ENCODE assay signal across 8 cellular contexts in genomic region chr16:30657866-30658730, GRCh38. TPM values are rescaled to one million over a fixed set of nuclear protein-coding genes. Genes with fewer than 3 reads are reported as not detected.
A peak's percentile ranks its signal among the peaks of the same experiment; 100 is the strongest.
DNase-seq lines count a peak whose midpoint lies in the region; ATAC-seq and TF ChIP-seq lines count a peak whose summit lies in the region.

Gene FBRS (plus strand): TSS chr16:30658431. CDS start chr16:30659519, 1,088 bp downstream.

- POLR2A ChIA-PET in RWPE1 (lab: Yijun Ruan, JAX; ENCODE audit: low non-redundant PET) = interaction anchor here (0.5 to 1.0 kb wide), 3 partner anchors 70 to 240 kb away, joined by 3 read pairs; no protein-coding TSS in a partner anchor

- intact Hi-C loops in activated T-helper 2 cell treated with anti-CD3 and anti-CD28 coated beads, Interferon-gamma antibody, Interleukin-2, Interleukin-4, amounts not matched to agents 10 μg/mL and 5 μg/mL and 100 μg/mL, durations not matched to agents 14 hours and 24 hours and 36 hours (cut with micrococcal nuclease) = loop anchor here (1.0 to 2.0 kb wide), 11 partner anchors 8 to 795 kb away; partner anchors contain the start of genes CDIPT, DCTPP1, PRR14 and ZNF768
- intact Hi-C loops in natural killer cell (cut with micrococcal nuclease) = loop anchor here (1.0 to 5.0 kb wide), 5 partner anchors 8 to 264 kb away; partner anchors contain the start of genes PRR14, ZNF688 and ZNF764

- H3K4me3 ChIP-seq in GM23338 = peak within 1 kb of the TSS; percentile 62
- peak within 1 kb of the TSS; percentile 92 for H3K4me3 ChIP-seq in fibroblast of mammary gland (ENCODE audit: control insufficient read depth, low read depth, low read length)

- peak within 1 kb of the TSS; percentile 99 for H3K27ac Mint-ChIP-seq in GM23338
- peak within 1 kb of the TSS; percentile 100 for H3K27ac Mint-ChIP-seq in activated T-helper 2 cell treated with anti-CD3 and anti-CD28 coated beads, Interferon-gamma antibody, Interleukin-2, Interleukin-4, amounts not matched to agents 10 μg/mL and 5 μg/mL and 100 μg/mL, durations not matched to agents 14 hours and 24 hours and 36 hours
- peak within 1 kb of the TSS; percentile 98 to 99 for H3K27ac Mint-ChIP-seq in natural killer cell

- no peaks in the 10 kb centered on the region; the same call in 1 of the 2 replicates for H3K36me3 ChIP-seq in GM23338 (ENCODE audit: insufficient read depth)

- ATAC-seq in GM23338 = peak; percentile 81
- ATAC-seq in natural killer cell = peak; percentile 72 to 86 (median 74)
- ATAC-seq in stimulated activated naive CD8-positive, alpha-beta T cell treated with anti-CD3 and anti-CD28 coated beads, Interleukin-15, Interleukin-2, amounts not matched to agents 100 U/mL and 50 U/mL, for 24 hours = peak; percentile 79

- no peaks in the 10 kb centered on the region; the same call in 2 of the 3 replicates for H3K9me3 Mint-ChIP-seq in GM23338
- H3K9me3 Mint-ChIP-seq in activated T-helper 2 cell treated with anti-CD3 and anti-CD28 coated beads, Interferon-gamma antibody, Interleukin-2, Interleukin-4, amounts not matched to agents 10 μg/mL and 5 μg/mL and 100 μg/mL, durations not matched to agents 14 hours and 24 hours and 36 hours = no peaks in the 10 kb centered on the region
- no peaks in the 10 kb centered on the region for H3K9me3 Mint-ChIP-seq in natural killer cell

- peaks cover 30% of the 10 kb centered on the region for H4K20me1 ChIP-seq in GM23338 (replicated peaks; ENCODE audit: insufficient read depth)

- no peaks in the 10 kb centered on the region for H3K79me2 ChIP-seq in GM23338 (replicated peaks; ENCODE audit: insufficient read depth)

- TF ChIP-seq CTCF in GM23338 (conservative IDR thresholded peaks at IDR 0.05; ENCODE audit: low read depth in 2 of 2) (peak; percentile 68 to 82), LNCAP (IDR thresholded peaks at IDR 0.05) (peak; percentile 93), RWPE1 (conservative IDR thresholded peaks at IDR 0.05; ENCODE audit: low read depth) (peak; percentile 91), fibroblast of mammary gland (conservative IDR thresholded peaks at IDR 0.05; ENCODE audit: control insufficient read depth, insufficient read depth, low read depth, low read length) (peak; percentile 43), natural killer cell (IDR thresholded peaks at IDR 0.05) (peak; percentile 77)

- CTCF ChIA-PET in RWPE1 (lab: Yijun Ruan, JAX) = interaction anchor here (0.6 to 1.1 kb wide), 2 partner anchors 122 to 131 kb away, joined by 4 read pairs; no protein-coding TSS in a partner anchor

- peaks cover 15% of the 10 kb centered on the region for H3K36me3 Mint-ChIP-seq in GM23338 (ENCODE audit: low read depth)
- H3K36me3 Mint-ChIP-seq in activated T-helper 2 cell treated with anti-CD3 and anti-CD28 coated beads, Interferon-gamma antibody, Interleukin-2, Interleukin-4, amounts not matched to agents 10 μg/mL and 5 μg/mL and 100 μg/mL, durations not matched to agents 14 hours and 24 hours and 36 hours (ENCODE audit: low read depth) = peaks cover 71% of the 10 kb centered on the region
- H3K36me3 Mint-ChIP-seq in natural killer cell = peaks cover 4% of the 10 kb centered on the region

- H2AFZ ChIP-seq in GM23338 = peak within 1 kb of the TSS; percentile 82

- DNase-seq in EH (ENCODE audit: low read depth) (peak; percentile 100), GM23338 (ENCODE audit: low spot score) (peak; percentile 100), RWPE1 (ENCODE audit: low spot score) (peak; percentile 99), fibroblast of mammary gland (ENCODE audit: low read depth) (peak; percentile 100), natural killer cell (peak; percentile 99)
- DNase-seq in activated T-helper 2 cell treated with anti-CD3 and anti-CD28 coated beads, Interferon-gamma antibody, Interleukin-2, Interleukin-4, amounts not matched to agents 10 μg/mL and 5 μg/mL and 100 μg/mL, durations not matched to agents 14 hours and 24 hours and 36 hours (ENCODE audit: low spot score) = peak; percentile 100
- DNase-seq in stimulated activated naive CD8-positive, alpha-beta T cell treated with anti-CD3 and anti-CD28 coated beads, Interleukin-15, Interleukin-2, amounts not matched to agents 100 U/mL and 50 U/mL, for 24 hours = peak; percentile 100

- H3K27me3 ChIP-seq in GM23338 (ENCODE audit: insufficient read depth) = peaks cover 44% of the 10 kb centered on the region

- no peaks in the 10 kb centered on the region for H3K9me2 ChIP-seq in GM23338 (ENCODE audit: insufficient read depth)

- peaks cover 45% of the 10 kb centered on the region for H3K27me3 Mint-ChIP-seq in GM23338 (ENCODE audit: insufficient read depth, low read depth, poor library complexity)
- no peaks in the 10 kb centered on the region for H3K27me3 Mint-ChIP-seq in activated T-helper 2 cell treated with anti-CD3 and anti-CD28 coated beads, Interferon-gamma antibody, Interleukin-2, Interleukin-4, amounts not matched to agents 10 μg/mL and 5 μg/mL and 100 μg/mL, durations not matched to agents 14 hours and 24 hours and 36 hours (ENCODE audit: low read depth)
- H3K27me3 Mint-ChIP-seq in natural killer cell (ENCODE audit: low read depth in 2 of 2) = no peaks in the 10 kb centered on the region

- H3K4me2 ChIP-seq in GM23338 = peak within 1 kb of the TSS; percentile 92

- peaks cover 10% of the 10 kb centered on the region; the same call in 2 of the 3 replicates for H3K4me1 Mint-ChIP-seq in GM23338
- H3K4me1 Mint-ChIP-seq in activated T-helper 2 cell treated with anti-CD3 and anti-CD28 coated beads, Interferon-gamma antibody, Interleukin-2, Interleukin-4, amounts not matched to agents 10 μg/mL and 5 μg/mL and 100 μg/mL, durations not matched to agents 14 hours and 24 hours and 36 hours (ENCODE audit: low read depth) = peaks cover 27% of the 10 kb centered on the region
- H3K4me1 Mint-ChIP-seq in natural killer cell = peaks cover 38 to 52% of the 10 kb centered on the region in 2 donors

- H3K4me3 Mint-ChIP-seq in GM23338 (peak within 1 kb of the TSS; percentile 97), natural killer cell (peak within 1 kb of the TSS; percentile 98)
- peak within 1 kb of the TSS; percentile 89 for H3K4me3 Mint-ChIP-seq in activated T-helper 2 cell treated with anti-CD3 and anti-CD28 coated beads, Interferon-gamma antibody, Interleukin-2, Interleukin-4, amounts not matched to agents 10 μg/mL and 5 μg/mL and 100 μg/mL, durations not matched to agents 14 hours and 24 hours and 36 hours (ENCODE audit: low read depth)

- peaks cover 10% of the 10 kb centered on the region; the same call in 1 of the 2 replicates for H3K4me1 ChIP-seq in GM23338 (ENCODE audit: insufficient read depth)

- H3F3A ChIP-seq in GM23338 (replicated peaks; ENCODE audit: low read depth) = peaks cover 20% of the 10 kb centered on the region

- H3K27ac ChIP-seq in GM23338 (ENCODE audit: low read depth) (peak within 1 kb of the TSS; percentile 83), RWPE1 (peak within 1 kb of the TSS; percentile 98)

TF ChIP-seq in GM23338, 12 proteins besides CTCF, POLR2A, EP300 and RAD21:
- TF ChIP-seq CREB1 (CRISPR knock-in tag; IDR thresholded peaks at IDR 0.05; ENCODE audit: low read depth) = peak; percentile 89
- no peak for TF ChIP-seq EZH2 (IDR thresholded peaks at IDR 0.05; ENCODE audit: low read depth, unreplicated experiment)

RNA-seq across cellular contexts. Expression of gene FBRS, which starts in this region (rescaled TPM):
- total RNA-seq in GM23338 (2014; rRNA removed; shearing (Covaris generic)) = 5.2 and 7.2 TPM in 2 replicates
- 2.3 and 2.7 TPM in 2 replicates for polyA plus RNA-seq in GM23338 (2016; fragmentation: Nextera tagmentation; extraction: Ambion mirVana)
- total RNA-seq in activated T-helper 2 cell treated with anti-CD3 and anti-CD28 coated beads, Interferon-gamma antibody, Interleukin-2, Interleukin-4, amounts not matched to agents 10 μg/mL and 5 μg/mL and 100 μg/mL, durations not matched to agents 14 hours and 24 hours and 36 hours = 107 TPM in 2 replicates
- 100 to 1,000 TPM; 158 to 182 (median 172) TPM for total RNA-seq in natural killer cell

Comparison
In these comparisons a context has a peak if more than half of its experiments do, and no peak if none do; other contexts are left out.
1. Peak in every context shown above with its lines: DNase-seq, ATAC-seq, H3K4me3 ChIP-seq and H3K27ac ChIP-seq.
2. RNA of gene FBRS (total RNA-seq): 158 to 182 TPM in natural killer cell and 107 TPM in activated T-helper 2 cell treated with anti-CD3 and anti-CD28 coated beads, Interferon-gamma antibody, Interleukin-2, Interleukin-4, amounts not matched to agents 10 μg/mL and 5 μg/mL and 100 μg/mL, durations not matched to agents 14 hours and 24 hours and 36 hours; 5.2 to 7.2 TPM in GM23338; every median in the first group is over 10 times any median in the second.
3. CTCF ChIP-seq: peak in every context shown above with its lines; median percentile 93 in LNCAP; 91 in RWPE1; 77 in natural killer cell; 75 in GM23338; 43 in fibroblast of mammary gland.